ENCODE assay signal across 1 cellular context in the genomic region with DNA sequence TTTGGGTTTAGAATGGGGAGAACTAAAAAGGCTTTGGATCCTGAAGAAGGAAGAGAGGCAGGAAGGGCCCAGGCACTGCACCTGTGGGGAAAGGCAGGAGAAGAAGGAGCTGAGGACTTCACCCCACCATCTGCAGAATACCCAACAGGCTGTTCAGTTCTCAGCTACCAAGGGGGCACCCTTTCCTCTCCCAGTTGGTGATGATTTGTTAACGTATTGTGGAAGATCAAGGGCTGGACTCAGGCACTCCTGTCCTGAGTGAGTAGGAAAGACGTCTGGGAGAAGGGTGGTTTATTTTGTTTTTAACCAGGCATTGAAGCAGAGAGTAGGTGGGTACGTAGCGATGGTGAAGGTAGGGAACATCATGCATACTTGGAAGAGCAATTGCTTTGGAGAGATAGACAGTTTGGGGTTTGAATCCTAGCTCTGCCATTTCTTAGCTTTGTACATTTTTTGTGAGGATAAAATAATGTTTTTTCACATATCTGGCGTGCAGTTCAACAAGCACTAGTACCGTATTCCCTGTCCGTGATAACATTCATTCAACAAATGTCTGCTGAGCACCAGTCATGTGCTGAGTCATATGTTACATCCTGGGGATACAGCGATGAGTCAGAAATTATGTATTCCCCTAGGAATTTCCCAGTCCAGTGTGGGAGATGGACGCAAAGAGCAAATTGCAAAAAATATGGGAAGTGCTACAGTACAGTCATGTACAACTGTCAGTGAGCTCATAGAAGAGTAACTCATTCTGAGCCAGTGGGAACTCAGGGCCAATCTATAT.
TF ChIP-seq lines count a peak whose summit lies in the region.

No MANE protein-coding gene starts in this region.

TF ChIP-seq in HepG2, 621 proteins besides CTCF, POLR2A, EP300 and RAD21 (continued from another document):
- TF ChIP-seq, protein P1, sequence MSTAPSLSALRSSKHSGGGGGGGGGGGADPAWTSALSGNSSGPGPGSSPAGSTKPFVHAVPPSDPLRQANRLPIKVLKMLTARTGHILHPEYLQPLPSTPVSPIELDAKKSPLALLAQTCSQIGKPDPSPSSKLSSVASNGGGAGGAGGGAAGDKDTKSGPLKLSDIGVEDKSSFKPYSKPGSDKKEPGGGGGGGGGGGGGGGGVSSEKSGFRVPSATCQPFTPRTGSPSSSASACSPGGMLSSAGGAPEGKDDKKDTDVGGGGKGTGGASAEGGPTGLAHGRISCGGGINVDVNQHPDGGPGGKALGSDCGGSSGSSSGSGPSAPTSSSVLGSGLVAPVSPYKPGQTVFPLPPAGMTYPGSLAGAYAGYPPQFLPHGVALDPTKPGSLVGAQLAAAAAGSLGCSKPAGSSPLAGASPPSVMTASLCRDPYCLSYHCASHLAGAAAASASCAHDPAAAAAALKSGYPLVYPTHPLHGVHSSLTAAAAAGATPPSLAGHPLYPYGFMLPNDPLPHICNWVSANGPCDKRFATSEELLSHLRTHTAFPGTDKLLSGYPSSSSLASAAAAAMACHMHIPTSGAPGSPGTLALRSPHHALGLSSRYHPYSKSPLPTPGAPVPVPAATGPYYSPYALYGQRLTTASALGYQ (CRISPR knock-in tag; IDR thresholded peaks at IDR 0.05) = 0 out of 2 replicates have a peak, but pooled peaks have one; percentile 25
- TF ChIP-seq HDAC1 (CRISPR knock-in tag; IDR thresholded peaks at IDR 0.05) = 0 out of 2 replicates have a peak, but pooled peaks have one; percentile 1
- TF ChIP-seq ZNF383 (CRISPR knock-in tag; IDR thresholded peaks at IDR 0.05; ENCODE audit: borderline replicate concordance) = no peak
- no peak for TF ChIP-seq ZXDC (CRISPR knock-in tag; IDR thresholded peaks at IDR 0.05)
- 0 out of 2 replicates have a peak, but pooled peaks have one; percentile 18 for TF ChIP-seq ARID3A (IDR thresholded peaks at IDR 0.05; ENCODE audit: low read depth, low read length)
- TF ChIP-seq MBNL3 (CRISPR knock-in tag; conservative IDR thresholded peaks at IDR 0.05) = no peak
- no peak for TF ChIP-seq MIER3 (CRISPR knock-in tag; IDR thresholded peaks at IDR 0.05; ENCODE audit: borderline replicate concordance)
- no peak for TF ChIP-seq ZBTB7A (CRISPR knock-in tag; IDR thresholded peaks at IDR 0.05)
- TF ChIP-seq ZSCAN22 (CRISPR knock-in tag; IDR thresholded peaks at IDR 0.05) = no peak
- TF ChIP-seq GABPA (IDR thresholded peaks at IDR 0.05; ENCODE audit: low read depth, low read length) = no peak
- no peak for TF ChIP-seq GABPA (CRISPR knock-in tag; IDR thresholded peaks at IDR 0.05; ENCODE audit: low read depth)
- TF ChIP-seq POGZ (CRISPR knock-in tag; IDR thresholded peaks at IDR 0.05) = 0 out of 2 replicates have a peak, but pooled peaks have one; percentile 15
- TF ChIP-seq ZNF768 (CRISPR knock-in tag; IDR thresholded peaks at IDR 0.05) = no peak
- TF ChIP-seq SP4 (CRISPR knock-in tag; IDR thresholded peaks at IDR 0.05) = no peak
